ENCODE assay signal across 24 cellular contexts in genomic region chr3:72535789-72536188, GRCh38.
DNase-seq lines count a peak whose midpoint lies in the region; ATAC-seq and TF ChIP-seq lines count a peak whose summit lies in the region.
"Had no signal": no experiment of that assay in that cellular context is flagged by ENCODE, and none has a peak within 500 bp of the region (broad histone marks: within the 10 kb centered on the region; RNA-seq: fewer than 3 reads in every experiment).

No MANE protein-coding gene starts in this region.

- H3K36me3 Mint-ChIP-seq in activated CD8-positive, alpha-beta T cell treated with anti-CD3 and anti-CD28 coated beads for 36 hours (ENCODE audit: low read depth): no peaks in the 10 kb centered on the region
- no peaks in the 10 kb centered on the region for H3K36me3 Mint-ChIP-seq in activated CD8-positive, alpha-beta T cell treated with anti-CD3 and anti-CD28 coated beads, Interleukin-2, amount 10 ng/mL, durations not matched to agents 7 days and 5 days (ENCODE audit: low read depth)
- H3K36me3 Mint-ChIP-seq: CD8-positive, alpha-beta memory T cell had no signal

- no peak overlapping the region for H2AK5ac ChIP-seq in neuronal stem cell (ENCODE audit: low read depth, low read length)

- POLR2A ChIA-PET in activated CD8-positive, alpha-beta T cell treated with anti-CD3 and anti-CD28 coated beads for 36 hours (lab: Charles Lee): no interaction called here
- POLR2A ChIA-PET in activated CD8-positive, alpha-beta T cell treated with anti-CD3 and anti-CD28 coated beads, Interleukin-2, amount 10 ng/mL, durations not matched to agents 7 days and 5 days (lab: Charles Lee): no interaction called here

- H3K36me3 ChIP-seq in heart right ventricle: no peaks in the 10 kb centered on the region
- no peaks in the 10 kb centered on the region for H3K36me3 ChIP-seq in neuronal stem cell (replicated peaks in 1 of 2; ENCODE audit: control insufficient read depth in 2 of 2, insufficient read depth in 2 of 2, low read length in 2 of 2)
- H3K36me3 ChIP-seq: upper lobe of left lung had no signal

- H3K4me3 ChIP-seq in heart right ventricle (no peak overlapping the region), neuronal stem cell (ENCODE audit: low read length in 2 of 2) (no peak overlapping the region)
- H3K4me3 ChIP-seq: upper lobe of left lung had no signal

- intact Hi-C loops in activated CD8-positive, alpha-beta T cell treated with anti-CD3 and anti-CD28 coated beads for 36 hours (cut with micrococcal nuclease): no loop called here
- intact Hi-C loops in heart right ventricle (cut with DNase I): no loop called here

- H3K79me1 ChIP-seq in neuronal stem cell (ENCODE audit: low read depth, low read length): no peaks in the 10 kb centered on the region

- no peaks in the 10 kb centered on the region for H3K27me3 ChIP-seq in heart right ventricle
- peaks cover 0 to 16% (median 0%) of the 10 kb centered on the region in 3 experiments for H3K27me3 ChIP-seq in neuronal stem cell (ENCODE audit: control insufficient read depth in 3 of 3, insufficient read depth in 3 of 3, low read depth in 1 of 3, low read length in 3 of 3)
- H3K27me3 ChIP-seq: upper lobe of left lung had no signal

- WGBS in heart right ventricle, 2 donors: 20 to 28% methylated on average over 7 of the region's 7 CpGs
- WGBS in neuronal stem cell (ENCODE audit: extremely low coverage in 2 of 2, insufficient read length in 2 of 2, insufficient replicate concordance in 1 of 2), 2 donors: no CpG with 5 or more reads among the region's 7 CpGs

- H3K14ac ChIP-seq in neuronal stem cell (ENCODE audit: low read length): no peak overlapping the region

- H3K4me1 ChIP-seq in heart right ventricle: peaks cover 0 to 11% (median 3%) of the 10 kb centered on the region in 9 donors
- H3K4me1 ChIP-seq in neuronal stem cell (ENCODE audit: control insufficient read depth in 2 of 2, insufficient read depth in 1 of 2, low read depth in 1 of 2, low read length in 2 of 2): peaks cover 0 to 2% of the 10 kb centered on the region in 2 donors
- H3K4me1 ChIP-seq: upper lobe of left lung had no signal

- H3K4me1 Mint-ChIP-seq in activated CD8-positive, alpha-beta T cell treated with anti-CD3 and anti-CD28 coated beads for 36 hours (ENCODE audit: low read depth): peaks cover 15% of the 10 kb centered on the region
- no peaks in the 10 kb centered on the region for H3K4me1 Mint-ChIP-seq in activated CD8-positive, alpha-beta T cell treated with anti-CD3 and anti-CD28 coated beads, Interleukin-2, amount 10 ng/mL, durations not matched to agents 7 days and 5 days (ENCODE audit: low read depth)
- H3K4me1 Mint-ChIP-seq: CD8-positive, alpha-beta memory T cell had no signal

- no peak for TF ChIP-seq CTCF in activated CD8-positive, alpha-beta T cell treated with anti-CD3 and anti-CD28 coated beads for 36 hours (IDR thresholded peaks at IDR 0.05)
- TF ChIP-seq CTCF in heart right ventricle (IDR thresholded peaks at IDR 0.05): no peak

- H3K4me3 Mint-ChIP-seq in activated CD8-positive, alpha-beta T cell treated with anti-CD3 and anti-CD28 coated beads for 36 hours: no peak overlapping the region
- no peak overlapping the region for H3K4me3 Mint-ChIP-seq in activated CD8-positive, alpha-beta T cell treated with anti-CD3 and anti-CD28 coated beads, Interleukin-2, amount 10 ng/mL, durations not matched to agents 7 days and 5 days
- H3K4me3 Mint-ChIP-seq: CD8-positive, alpha-beta memory T cell; neural crest cell had no signal

- H3K27ac ChIP-seq in heart right ventricle (peak overlapping the region in 3 of 10 donors; percentile 0 to 39 (median 10)), neuronal stem cell (replicated peaks; ENCODE audit: low read length) (no peak overlapping the region)
- H3K27ac ChIP-seq: upper lobe of left lung had no signal

- no peak overlapping the region for H3K4me2 ChIP-seq in neuronal stem cell (ENCODE audit: insufficient read depth, low read length, poor library complexity, severe bottlenecking)
- H3K4me2 ChIP-seq: SK-N-SH had no signal

- no peak overlapping the region for H3K4ac ChIP-seq in neuronal stem cell (ENCODE audit: low read length)

- peak; percentile 9 for DNase-seq in activated CD8-positive, alpha-beta T cell treated with anti-CD3 and anti-CD28 coated beads for 36 hours
- DNase-seq in activated CD8-positive, alpha-beta T cell treated with anti-CD3 and anti-CD28 coated beads, Interleukin-2, amount 10 ng/mL, durations not matched to agents 7 days and 5 days: no peak
- DNase-seq in heart right ventricle (peak in 1 of 2 donors; percentile 14), neuronal stem cell (ENCODE audit: low spot score) (no peak), nucleus accumbens (lab: John Stamatoyannopoulos, UW) (no peak)
- DNase-seq: activated CD4-positive, alpha-beta T cell treated with anti-CD3 and anti-CD28 coated beads, Interleukin-2, amount 50 U/mL, for 1 hour; activated CD8-positive, alpha-beta memory T cell treated with anti-CD3 and anti-CD28 coated beads, Interleukin-2, amount 50 U/mL, for 4 hours; AML-193; CD8-positive, alpha-beta memory T cell; DMS153; effector CD8-positive, alpha-beta T cell; GDM1; Karpas-422; midbrain; MV-4-11; NCI-H187 treated with DMSO at 0.1 percent for 48 hours; SK-N-SH; upper lobe of left lung had no signal

- H3K9me3 ChIP-seq in heart right ventricle (no peaks in the 10 kb centered on the region), neuronal stem cell (replicated peaks in 1 of 2; ENCODE audit: control insufficient read depth in 2 of 2, insufficient read depth in 1 of 2, low read depth in 1 of 2, low read length in 2 of 2) (no peaks in the 10 kb centered on the region)
- H3K9me3 ChIP-seq: SK-N-SH, upper lobe of left lung had no signal

- no peak overlapping the region for H2BK12ac ChIP-seq in neuronal stem cell (ENCODE audit: low read length)

- peaks cover 13% of the 10 kb centered on the region for H3K27me3 Mint-ChIP-seq in activated CD8-positive, alpha-beta T cell treated with anti-CD3 and anti-CD28 coated beads for 36 hours
- H3K27me3 Mint-ChIP-seq in activated CD8-positive, alpha-beta T cell treated with anti-CD3 and anti-CD28 coated beads, Interleukin-2, amount 10 ng/mL, durations not matched to agents 7 days and 5 days (ENCODE audit: low read depth): peaks cover 12% of the 10 kb centered on the region

- H2BK15ac ChIP-seq in neuronal stem cell (ENCODE audit: low read length): no peak overlapping the region

- no peak overlapping the region for H3K9ac ChIP-seq in neuronal stem cell (ENCODE audit: low read depth, low read length, poor library complexity)
- H3K9ac ChIP-seq: SK-N-SH had no signal

- H4K8ac ChIP-seq in neuronal stem cell (ENCODE audit: low read depth, low read length): no peak overlapping the region

- H3K18ac ChIP-seq in neuronal stem cell (ENCODE audit: low read length): peak overlapping the region; percentile 24

- peak; percentile 38 for ATAC-seq in activated CD8-positive, alpha-beta T cell treated with anti-CD3 and anti-CD28 coated beads for 36 hours
- no peak for ATAC-seq in activated CD8-positive, alpha-beta T cell treated with anti-CD3 and anti-CD28 coated beads, Interleukin-2, amount 10 ng/mL, durations not matched to agents 7 days and 5 days
- ATAC-seq in HG02885 (IDR thresholded peaks at IDR 0.05; ENCODE audit: poor library complexity, unreplicated experiment): peak; percentile 43
- ATAC-seq in heart right ventricle: peak in 7 of 8 donors; percentile 16 to 86 (median 72)
- ATAC-seq in GM19023 (IDR thresholded peaks at IDR 0.05; ENCODE audit: unreplicated experiment): no peak
- ATAC-seq in HG03039 (IDR thresholded peaks at IDR 0.05; ENCODE audit: unreplicated experiment): no peak
- ATAC-seq: left lobe of liver had no signal

- H3K9me3 Mint-ChIP-seq in activated CD8-positive, alpha-beta T cell treated with anti-CD3 and anti-CD28 coated beads for 36 hours: peaks cover 2% of the 10 kb centered on the region
- H3K9me3 Mint-ChIP-seq in activated CD8-positive, alpha-beta T cell treated with anti-CD3 and anti-CD28 coated beads, Interleukin-2, amount 10 ng/mL, durations not matched to agents 7 days and 5 days (ENCODE audit: insufficient read depth): no peaks in the 10 kb centered on the region

- no peak overlapping the region for H4K91ac ChIP-seq in neuronal stem cell (ENCODE audit: low read depth, low read length, poor library complexity)

- H2BK120ac ChIP-seq in neuronal stem cell (ENCODE audit: low read depth, low read length): no peak overlapping the region

- no peak overlapping the region for H2BK5ac ChIP-seq in neuronal stem cell (ENCODE audit: low read length)

- CTCF ChIA-PET in activated CD8-positive, alpha-beta T cell treated with anti-CD3 and anti-CD28 coated beads for 36 hours (lab: Charles Lee): no interaction called here
- CTCF ChIA-PET in activated CD8-positive, alpha-beta T cell treated with anti-CD3 and anti-CD28 coated beads, Interleukin-2, amount 10 ng/mL, durations not matched to agents 7 days and 5 days (lab: Charles Lee): no interaction called here

- no peak overlapping the region for H3K27ac Mint-ChIP-seq in activated CD8-positive, alpha-beta T cell treated with anti-CD3 and anti-CD28 coated beads for 36 hours
- H3K27ac Mint-ChIP-seq in activated CD8-positive, alpha-beta T cell treated with anti-CD3 and anti-CD28 coated beads, Interleukin-2, amount 10 ng/mL, durations not matched to agents 7 days and 5 days: no peak overlapping the region
- H3K27ac Mint-ChIP-seq: CD8-positive, alpha-beta memory T cell; progenitor cell of endocrine pancreas had no signal

- no peak overlapping the region for H2AFZ ChIP-seq in neuronal stem cell (ENCODE audit: low read length)

- no peak overlapping the region for H3K23ac ChIP-seq in neuronal stem cell (ENCODE audit: low read depth, low read length, poor library complexity)

Comparison
In these comparisons a context has a peak if more than half of its experiments do, and no peak if none do; other contexts are left out.
1. ATAC-seq: peak in activated CD8-positive, alpha-beta T cell treated with anti-CD3 and anti-CD28 coated beads for 36 hours (single experiment), HG02885 (single experiment) and heart right ventricle (7 of 8); none in activated CD8-positive, alpha-beta T cell treated with anti-CD3 and anti-CD28 coated beads, Interleukin-2, amount 10 ng/mL, durations not matched to agents 7 days and 5 days (single experiment), GM19023 (single experiment) and HG03039 (single experiment).